Comparison of ENCODE assay signal across 11 cellular contexts in genomic region chr1:216722841-216723240, GRCh38. TPM values are rescaled to one million over a fixed set of nuclear protein-coding genes. Genes with fewer than 3 reads are reported as not detected.
DNase-seq lines count a peak whose midpoint lies in the region; ATAC-seq, FAIRE-seq and TF ChIP-seq lines count a peak whose summit lies in the region.
"Had no signal": no experiment of that assay in that cellular context is flagged by ENCODE, and none has a peak within 500 bp of the region (broad histone marks: within the 10 kb centered on the region; RNA-seq: fewer than 3 reads in every experiment).

No MANE protein-coding gene starts in this region.

- TF ChIP-seq POLR2A in gastrocnemius medialis (IDR thresholded peaks at IDR 0.05), result no peak

- in situ Hi-C loops in gastrocnemius medialis (cut with MboI; ENCODE audit: low sequenced_read_pairs in 4 of 4), result no loop called here

- peaks cover 24% of the 10 kb centered on the region for H3K27me3 Mint-ChIP-seq in activated T-cell treated with anti-CD3 and anti-CD28 coated beads, Interleukin-2, amount 50 U/mL, for 72 hours (ENCODE audit: low read depth)

- DNase-seq in gastrocnemius medialis, result no peak
- no peak for DNase-seq in HTR-8/SVneo (ENCODE audit: insufficient read length, low spot score)
- DNase-seq in T-helper 9 cell, result no peak
- DNase-seq in activated T-cell treated with anti-CD3 and anti-CD28 coated beads, Interleukin-2, amount 50 U/mL, for 72 hours, result no peak
- DNase-seq: GDM1, immature natural killer cell had no signal

- ATAC-seq in gastrocnemius medialis (peak; percentile 86 to 87), HG03196 (IDR thresholded peaks at IDR 0.05; ENCODE audit: unreplicated experiment) (no peak)
- no peak for ATAC-seq in activated T-cell treated with anti-CD3 and anti-CD28 coated beads, Interleukin-2, amount 50 U/mL, for 72 hours (replicated peaks in 1 of 2)

- 7% methylated on average over 5 of the region's 6 CpGs for WGBS in HUES64

- H3K27ac ChIP-seq in HUES64 (ENCODE audit: low read depth, low read length) (no peak overlapping the region), gastrocnemius medialis (peak overlapping the region; percentile 70 to 87 (median 80))

- H3K36me3 ChIP-seq in HUES64 (ENCODE audit: insufficient read depth, low read length) (no peaks in the 10 kb centered on the region), gastrocnemius medialis (no peaks in the 10 kb centered on the region)

- TF ChIP-seq CTCF in WI38 (IDR thresholded peaks at IDR 0.05; ENCODE audit: low read depth, low read length), result no peak
- TF ChIP-seq CTCF in gastrocnemius medialis (IDR thresholded peaks at IDR 0.05 in 4 of 5, conservative IDR thresholded peaks at IDR 0.05 in 1 of 5), result no peak

- H3K4me1 ChIP-seq in HUES64 (ENCODE audit: insufficient read depth, low read length) (0 out of 2 replicates have a peak, but pooled peaks cover 5% of the 10 kb centered on the region), gastrocnemius medialis (peaks cover 16 to 21% of the 10 kb centered on the region in 2 donors)

- H3K4me1 Mint-ChIP-seq in activated T-cell treated with anti-CD3 and anti-CD28 coated beads, Interleukin-2, amount 50 U/mL, for 72 hours (ENCODE audit: low read depth), result no peaks in the 10 kb centered on the region
- H3K4me1 Mint-ChIP-seq: immature natural killer cell had no signal

- H3K4me3 ChIP-seq in HUES64 (ENCODE audit: low read length) (peak overlapping the region; percentile 62), WI38 (ENCODE audit: low read depth, low read length) (peak overlapping the region; percentile 50), iPS-18c (ENCODE audit: insufficient read depth, low read depth, low read length) (peak overlapping the region; percentile 70), gastrocnemius medialis (peak overlapping the region; percentile 54 to 65 (median 59))

- H3K27me3 ChIP-seq in HUES64 (ENCODE audit: insufficient read depth, low read length) (peaks cover 9% of the 10 kb centered on the region; the same call in 1 of the 2 replicates), gastrocnemius medialis (no peaks in the 10 kb centered on the region)

- H3K9ac ChIP-seq in HUES64 (ENCODE audit: low read depth, low read length), result peak overlapping the region; percentile 51

- H3K36me3 Mint-ChIP-seq in activated T-cell treated with anti-CD3 and anti-CD28 coated beads, Interleukin-2, amount 50 U/mL, for 72 hours (ENCODE audit: insufficient read depth in 2 of 2), result no peaks in the 10 kb centered on the region
- H3K36me3 Mint-ChIP-seq: immature natural killer cell had no signal

- FAIRE-seq in HTR-8/SVneo (lab: Jason Lieb, UNC), result no peak
- FAIRE-seq: bronchial epithelial cell had no signal

- intact Hi-C loops in gastrocnemius medialis (cut with DNase I; ENCODE audit: low total_unique reads), result loop anchor here (1.0 kb wide), 1 partner anchor 122 kb away; no protein-coding TSS in a partner anchor

- H3K4me3 Mint-ChIP-seq in activated T-cell treated with anti-CD3 and anti-CD28 coated beads, Interleukin-2, amount 50 U/mL, for 72 hours, result no peak overlapping the region
- H3K4me3 Mint-ChIP-seq: immature natural killer cell had no signal

- H3K9me3 Mint-ChIP-seq in activated T-cell treated with anti-CD3 and anti-CD28 coated beads, Interleukin-2, amount 50 U/mL, for 72 hours, result peaks cover 0 to 2% of the 10 kb centered on the region in 2 donors

- no peak overlapping the region for H3K27ac Mint-ChIP-seq in activated T-cell treated with anti-CD3 and anti-CD28 coated beads, Interleukin-2, amount 50 U/mL, for 72 hours
- H3K27ac Mint-ChIP-seq: immature natural killer cell had no signal

- H3K9me3 ChIP-seq in HUES64 (ENCODE audit: insufficient read depth, low read depth, low read length) (no peaks in the 10 kb centered on the region), iPS-18c (ENCODE audit: control insufficient read depth, insufficient read depth, low read length) (no peaks in the 10 kb centered on the region), gastrocnemius medialis (no peaks in the 10 kb centered on the region)

RNA-seq across cellular contexts. Expression of gene ESRRG, which starts 0.4 kb away (rescaled TPM):
- polyA plus RNA-seq in HUES64 (2013, experiment 1 of 2), result 1.1 TPM
- polyA plus RNA-seq in HUES64 (2013, experiment 2 of 2), result 1.5 TPM
- total RNA-seq in gastrocnemius medialis, result 10 to 100 TPM in 1 of 4 donors, 1 to 10 TPM in 3; 1.8 to 18.7 (median 2.4) TPM
- total RNA-seq in activated T-cell treated with anti-CD3 and anti-CD28 coated beads, Interleukin-2, amount 50 U/mL, for 72 hours, result not detected
- total RNA-seq: bronchial epithelial cell had no signal
- polyA plus RNA-seq: immature natural killer cell had no signal

Comparison
In these comparisons a context has a peak if more than half of its experiments do, and no peak if none do; other contexts are left out.
1. ATAC-seq: peak in gastrocnemius medialis (2 of 2); none in HG03196 (single experiment) and activated T-cell treated with anti-CD3 and anti-CD28 coated beads, Interleukin-2, amount 50 U/mL, for 72 hours (0 of 2).
2. Peak in every context shown above with its lines, with median percentiles within 50 percentile points of each other: H3K4me3 ChIP-seq.